19 cellular contexts compared by ENCODE assay signal in genomic region chr6:54689620-54690019, GRCh38.
DNase-seq lines count a peak whose midpoint lies in the region; ATAC-seq, FAIRE-seq and TF ChIP-seq lines count a peak whose summit lies in the region.
"Had no signal": no experiment of that assay in that cellular context is flagged by ENCODE, and none has a peak within 500 bp of the region (broad histone marks: within the 10 kb centered on the region; RNA-seq: fewer than 3 reads in every experiment).

No MANE protein-coding gene starts in this region.

- H3K4ac ChIP-seq in H1 (replicated peaks; ENCODE audit: insufficient read length, low read depth, low read length) (no peak overlapping the region), mesendoderm (ENCODE audit: low read depth, low read length) (no peak overlapping the region)

- H3K36me3 ChIP-seq in GM23338 (ENCODE audit: insufficient read depth) (no peaks in the 10 kb centered on the region), H1 (ENCODE audit: control insufficient read depth in 2 of 4, insufficient read depth in 4 of 4, low read length in 3 of 4) (no peaks in the 10 kb centered on the region), mesendoderm (ENCODE audit: control insufficient read depth, insufficient read depth, low read length) (no peaks in the 10 kb centered on the region)
- H3K36me3 ChIP-seq: BLaER1 had no signal

- TF ChIP-seq POLR2A in H1 (IDR thresholded peaks at IDR 0.05; ENCODE audit: control extremely low read depth in 1 of 2, low read depth in 2 of 2, low read length in 2 of 2) = no peak

- H4K91ac ChIP-seq in H1 (replicated peaks; ENCODE audit: insufficient read length, low read length) = no peak overlapping the region

- no peaks in the 10 kb centered on the region for H3F3A ChIP-seq in GM23338 (replicated peaks; ENCODE audit: low read depth)

- DNase-seq in GM23338 (ENCODE audit: low spot score) (peak; percentile 62), HEK293T (ENCODE audit: extremely low spot score) (no peak), H1 (ENCODE audit: low read depth in 1 of 2, low spot score in 2 of 2) (no peak), mesendoderm (peak; percentile 32), AG08396 (ENCODE audit: low spot score) (no peak), foreskin fibroblast (no peak)
- DNase-seq: Caco-2; CD4-positive, CD25-positive, alpha-beta regulatory T cell; CD8-positive, alpha-beta T cell; DMS153; DND-41; GDM1; H9 had no signal

- H3K36me3 Mint-ChIP-seq in GM23338 (ENCODE audit: low read depth) = no peaks in the 10 kb centered on the region
- H3K36me3 Mint-ChIP-seq: CD4-positive, CD25-positive, alpha-beta regulatory T cell; CD8-positive, alpha-beta T cell had no signal

- H3K27me3 Mint-ChIP-seq in GM23338 (ENCODE audit: insufficient read depth, low read depth, poor library complexity) = peaks cover 61% of the 10 kb centered on the region
- H3K27me3 Mint-ChIP-seq: B cell; CD4-positive, CD25-positive, alpha-beta regulatory T cell had no signal

- H3K23ac ChIP-seq in H1 (ENCODE audit: insufficient read length) = no peak overlapping the region
- H3K23ac ChIP-seq in mesendoderm (ENCODE audit: low read length) = no peak overlapping the region

- H2BK5ac ChIP-seq in H1 (ENCODE audit: low read depth, low read length) (no peak overlapping the region), mesendoderm (ENCODE audit: low read length) (no peak overlapping the region)

- FAIRE-seq in H1 (lab: Jason Lieb, UNC) = peak; percentile 13
- FAIRE-seq: GM12878, GM18507 had no signal

- H2AK5ac ChIP-seq in H1 (ENCODE audit: low read depth, low read length) = no peak overlapping the region
- no peak overlapping the region for H2AK5ac ChIP-seq in mesendoderm (ENCODE audit: low read length)

- ATAC-seq in GM23338 (peak; percentile 90), HG03520 (IDR thresholded peaks at IDR 0.05; ENCODE audit: unreplicated experiment) (no peak)
- ATAC-seq: CD8-positive, alpha-beta T cell; GM12878 had no signal

- POLR2A ChIA-PET in HEK293T (lab: Yijun Ruan, JAX) (no interaction called here), H1 (lab: Charles Lee; ENCODE audit: partially characterized antibody) (no interaction called here)

- TF ChIP-seq EP300 in H1 (IDR thresholded peaks at IDR 0.05; ENCODE audit: borderline replicate concordance in 1 of 2, low read depth in 2 of 2, low read length in 2 of 2) = no peak

- H2BK120ac ChIP-seq in H1 (replicated peaks; ENCODE audit: low read depth, low read length) = no peak overlapping the region
- H2BK120ac ChIP-seq in mesendoderm (ENCODE audit: low read depth, low read length) = no peak overlapping the region

- H3K4me1 ChIP-seq in GM23338 (ENCODE audit: insufficient read depth) = no peaks in the 10 kb centered on the region
- H3K4me1 ChIP-seq in H1 (replicated peaks in 1 of 4; ENCODE audit: control insufficient read depth in 3 of 4, insufficient read depth in 4 of 4, low read length in 3 of 4) = no peaks in the 10 kb centered on the region
- no peaks in the 10 kb centered on the region for H3K4me1 ChIP-seq in mesendoderm (ENCODE audit: control insufficient read depth, low read depth, low read length)
- H3K4me1 ChIP-seq: BLaER1, Caco-2 had no signal

- H2BK20ac ChIP-seq in H1 (ENCODE audit: low read length) = no peak overlapping the region

- H4K20me1 ChIP-seq in GM23338 (replicated peaks; ENCODE audit: insufficient read depth) (peaks cover 12% of the 10 kb centered on the region; the same call in 1 of the 2 replicates), H1 (replicated peaks in 1 of 2; ENCODE audit: control insufficient read depth in 1 of 2, insufficient read depth in 2 of 2, low read length in 2 of 2) (peaks cover 0 to 3% of the 10 kb centered on the region in 2 experiments)
- H4K20me1 ChIP-seq: BLaER1 had no signal

- H3K56ac ChIP-seq in H1 (replicated peaks; ENCODE audit: insufficient read length, low read depth, low read length) = no peak overlapping the region
- H3K56ac ChIP-seq in mesendoderm (ENCODE audit: low read length) = no peak overlapping the region

- no peaks in the 10 kb centered on the region for H3K9me3 ChIP-seq in H1 (ENCODE audit: insufficient read depth in 2 of 2, low read depth in 1 of 2, low read length in 1 of 2)
- H3K9me3 ChIP-seq: BLaER1, Caco-2 had no signal

- H3K4me3 ChIP-seq in GM23338 (no peak overlapping the region), H1 (ENCODE audit: extremely low read depth in 1 of 4, insufficient read depth in 2 of 4, low read depth in 3 of 4, low read length in 4 of 4) (no peak overlapping the region), mesendoderm (ENCODE audit: low read length) (no peak overlapping the region), foreskin fibroblast (ENCODE audit: low read depth in 1 of 2, low read length in 2 of 2) (no peak overlapping the region)
- H3K4me3 ChIP-seq: BLaER1, GM12878 had no signal

- 4% methylated on average over 2 of the region's 2 CpGs; no CpG with 5 or more reads in 1 of the 2 experiments for WGBS in H1 (ENCODE audit: extremely low coverage in 1 of 2, insufficient coverage in 1 of 2, insufficient read length in 1 of 2, insufficient replicate concordance in 2 of 2, low coverage in 1 of 2, low lambda C conversion rate in 2 of 2, missing lambda C conversion rate in 1 of 2), 2 experiments
- WGBS in mesendoderm (ENCODE audit: extremely low coverage, insufficient coverage, low lambda C conversion rate) = no CpG with 5 or more reads among the region's 2 CpGs

- peaks cover 94% of the 10 kb centered on the region for H3K27me3 ChIP-seq in GM23338 (ENCODE audit: insufficient read depth)
- H3K27me3 ChIP-seq in H1 (replicated peaks in 1 of 4; ENCODE audit: control insufficient read depth in 3 of 4, extremely low read depth in 1 of 4, insufficient read depth in 3 of 4, low read length in 3 of 4) = peaks cover 19 to 56% (median 36%) of the 10 kb centered on the region in 4 experiments
- H3K27me3 ChIP-seq in mesendoderm (ENCODE audit: insufficient read depth, low read length, poor library complexity) = no peaks in the 10 kb centered on the region
- H3K27me3 ChIP-seq: BLaER1 had no signal

- H3K79me1 ChIP-seq in H1 (ENCODE audit: low read depth, low read length) (no peaks in the 10 kb centered on the region), mesendoderm (ENCODE audit: low read length) (no peaks in the 10 kb centered on the region)

- H3K9ac ChIP-seq in H1 (replicated peaks in 1 of 4; ENCODE audit: extremely low read depth in 1 of 4, low read depth in 3 of 4, low read length in 3 of 4) (no peak overlapping the region), mesendoderm (ENCODE audit: low read length) (no peak overlapping the region)
- H3K9ac ChIP-seq: BLaER1 had no signal

- H3K79me2 ChIP-seq in GM23338 (replicated peaks; ENCODE audit: insufficient read depth) (no peaks in the 10 kb centered on the region), H1 (ENCODE audit: control insufficient read depth in 1 of 2, insufficient read depth in 2 of 2, low read length in 2 of 2) (no peaks in the 10 kb centered on the region), mesendoderm (ENCODE audit: control insufficient read depth, insufficient read depth, low read length) (no peaks in the 10 kb centered on the region)

- H3K4me3 Mint-ChIP-seq in GM23338 = no peak overlapping the region
- H3K4me3 Mint-ChIP-seq: B cell; CD4-positive, CD25-positive, alpha-beta regulatory T cell; CD8-positive, alpha-beta T cell; H9 had no signal

- peaks cover 6% of the 10 kb centered on the region; the same call in 2 of the 3 replicates for H3K4me1 Mint-ChIP-seq in GM23338
- H3K4me1 Mint-ChIP-seq: B cell had no signal

- CTCF ChIA-PET in HEK293T (lab: Yijun Ruan, JAX) (interaction anchor here (1.2 kb wide), 1 partner anchor 28 kb away, joined by 4 read pairs; no protein-coding TSS in a partner anchor), H1 (lab: Charles Lee; ENCODE audit: partially characterized antibody) (interaction anchor here (0.5 to 1.0 kb wide), 3 partner anchors 12 to 26 kb away, joined by 3 to 4 read pairs (median 3); no protein-coding TSS in a partner anchor)

- H3K9me3 Mint-ChIP-seq in GM23338 = no peaks in the 10 kb centered on the region
- H3K9me3 Mint-ChIP-seq: CD8-positive, alpha-beta T cell had no signal

- no peak overlapping the region for H4K8ac ChIP-seq in H1 (ENCODE audit: extremely low read depth, insufficient read depth, low read length)
- H4K8ac ChIP-seq in mesendoderm (ENCODE audit: low read depth, low read length) = no peak overlapping the region

- H3K14ac ChIP-seq in H1 (ENCODE audit: insufficient read length) = no peak overlapping the region

- H3K27ac Mint-ChIP-seq in GM23338 = no peak overlapping the region
- H3K27ac Mint-ChIP-seq: B cell; CD4-positive, CD25-positive, alpha-beta regulatory T cell; CD8-positive, alpha-beta T cell; H9 had no signal

- TF ChIP-seq RAD21 in H1 (IDR thresholded peaks at IDR 0.05 in 1 of 2, conservative IDR thresholded peaks at IDR 0.05 in 1 of 2; ENCODE audit: low read depth in 2 of 2, low read length in 2 of 2) = no peak

- H3K27ac ChIP-seq in GM23338 (ENCODE audit: low read depth) (no peak overlapping the region), H1 (ENCODE audit: low read depth, low read length) (no peak overlapping the region), mesendoderm (ENCODE audit: low read depth, low read length) (no peak overlapping the region)
- H3K27ac ChIP-seq: BLaER1, C4-2B had no signal

- H3K4me2 ChIP-seq in GM23338 = no peak overlapping the region
- no peak overlapping the region for H3K4me2 ChIP-seq in H1 (ENCODE audit: insufficient read depth in 1 of 2, low read depth in 2 of 2, low read length in 2 of 2)
- H3K4me2 ChIP-seq in mesendoderm (ENCODE audit: low read length) = no peak overlapping the region
- H3K4me2 ChIP-seq: BLaER1 had no signal

- no peaks in the 10 kb centered on the region for H3K23me2 ChIP-seq in H1 (ENCODE audit: low read depth, low read length)

- TF ChIP-seq CTCF in GM23338 (conservative IDR thresholded peaks at IDR 0.05; ENCODE audit: low read depth in 2 of 2) (no peak), H1 (IDR thresholded peaks at IDR 0.05; ENCODE audit: control extremely low read depth in 1 of 3, insufficient read depth in 1 of 3, low read depth in 1 of 3, low read length in 3 of 3) (no peak), foreskin fibroblast (IDR thresholded peaks at IDR 0.05; ENCODE audit: low read depth, low read length) (no peak)

- H3K18ac ChIP-seq in H1 (ENCODE audit: extremely low read depth, low read length) = no peak overlapping the region
- no peak overlapping the region for H3K18ac ChIP-seq in mesendoderm (ENCODE audit: low read length)

- H2BK12ac ChIP-seq in H1 (ENCODE audit: low read depth, low read length) = no peak overlapping the region

- no peaks in the 10 kb centered on the region for H3K9me2 ChIP-seq in GM23338 (ENCODE audit: insufficient read depth)

- H4K5ac ChIP-seq in H1 (ENCODE audit: insufficient read length, low read depth, low read length) (no peak overlapping the region), mesendoderm (ENCODE audit: low read length) (no peak overlapping the region)

- no peak overlapping the region for H2AFZ ChIP-seq in GM23338
- H2AFZ ChIP-seq in H1 (ENCODE audit: low read length) = no peak overlapping the region

- H2BK15ac ChIP-seq in H1 (ENCODE audit: low read length) (no peak overlapping the region), mesendoderm (replicated peaks; ENCODE audit: low read depth) (no peak overlapping the region)

TF ChIP-seq in GM23338, 12 proteins besides CTCF, POLR2A, EP300 and RAD21 (continues in another document):
- TF ChIP-seq STAT1 (IDR thresholded peaks at IDR 0.05; ENCODE audit: unreplicated experiment) = no peak

TF ChIP-seq in HEK293T, 16 proteins besides CTCF, POLR2A, EP300 and RAD21 (continues in another document):
- no peak for TF ChIP-seq CTBP1 (IDR thresholded peaks at IDR 0.05; ENCODE audit: borderline replicate concordance)

Comparison
In these comparisons a context has a peak if more than half of its experiments do, and no peak if none do; other contexts are left out.
1. DNase-seq: peak in GM23338 (single experiment) and mesendoderm (single experiment); none in HEK293T (single experiment), H1 (0 of 2), AG08396 (single experiment) and foreskin fibroblast (0 of 2).